ENCODE assay signal across 25 cellular contexts in the genomic region with DNA sequence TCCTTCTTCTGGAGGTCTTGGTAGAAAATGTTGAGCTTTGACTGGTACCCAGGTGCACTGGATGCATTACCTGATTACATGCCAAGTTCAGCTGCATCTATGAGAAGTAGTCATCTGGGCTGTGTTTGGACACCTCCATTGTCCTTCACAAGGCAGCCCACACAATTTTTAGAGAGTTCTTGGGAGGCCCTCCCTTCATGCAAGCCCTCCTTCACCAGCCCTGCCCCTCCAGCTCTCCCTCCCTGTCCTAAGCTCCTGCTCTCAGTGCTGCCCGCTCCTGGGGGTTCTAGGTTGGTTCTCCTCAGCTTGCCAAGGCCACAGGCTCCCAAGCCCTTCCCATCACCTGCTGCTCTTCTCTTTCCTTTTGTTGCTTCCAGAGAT.
"Had no signal": no experiment of that assay in that cellular context is flagged by ENCODE, and none has a peak within 500 bp of the region (broad histone marks: within the 10 kb centered on the region; RNA-seq: fewer than 3 reads in every experiment).

No MANE protein-coding gene starts in this region.

- H3K27me3 Mint-ChIP-seq: activated CD8-positive, alpha-beta memory T cell treated with anti-CD3 and anti-CD28 coated beads, Interleukin-2, amount 10 ng/mL, durations not matched to agents 7 days and 5 days had no signal

- H3K36me3 ChIP-seq: breast epithelium, Peyer's patch had no signal

- H3K27ac ChIP-seq: breast epithelium, Peyer's patch, RWPE1, SJSA1 had no signal

- H3K4me3 Mint-ChIP-seq: activated B cell treated with CpG ODN at 0.5 μM for 24 hours; activated CD4-positive, alpha-beta T cell treated with anti-CD3 and anti-CD28 coated beads, Interleukin-2, amount 10 ng/mL, durations not matched to agents 24 days and 14 days; activated CD8-positive, alpha-beta memory T cell treated with anti-CD3 and anti-CD28 coated beads, Interleukin-2, amount 10 ng/mL, durations not matched to agents 7 days and 5 days; activated naive CD4-positive, alpha-beta T cell treated with anti-CD3 and anti-CD28 coated beads, Interleukin-2, amount 10 ng/mL, durations not matched to agents 7 days and 5 days; activated naive CD8-positive, alpha-beta T cell treated with anti-CD3 and anti-CD28 coated beads for 36 hours had no signal

- H3K4me3 ChIP-seq: breast epithelium, Peyer's patch, SJSA1 had no signal

- H3K36me3 Mint-ChIP-seq: activated CD8-positive, alpha-beta memory T cell treated with anti-CD3 and anti-CD28 coated beads, Interleukin-2, amount 10 ng/mL, durations not matched to agents 7 days and 5 days; activated naive CD4-positive, alpha-beta T cell treated with anti-CD3 and anti-CD28 coated beads, Interleukin-2, amount 10 ng/mL, durations not matched to agents 7 days and 5 days; activated naive CD8-positive, alpha-beta T cell treated with anti-CD3 and anti-CD28 coated beads for 36 hours had no signal

- H3K27ac Mint-ChIP-seq: activated B cell treated with CpG ODN at 0.5 μM for 24 hours; activated CD4-positive, alpha-beta T cell treated with anti-CD3 and anti-CD28 coated beads, Interleukin-2, amount 10 ng/mL, durations not matched to agents 24 days and 14 days; activated CD8-positive, alpha-beta memory T cell treated with anti-CD3 and anti-CD28 coated beads, Interleukin-2, amount 10 ng/mL, durations not matched to agents 7 days and 5 days; activated naive CD4-positive, alpha-beta T cell treated with anti-CD3 and anti-CD28 coated beads, Interleukin-2, amount 10 ng/mL, durations not matched to agents 7 days and 5 days; activated naive CD8-positive, alpha-beta T cell treated with anti-CD3 and anti-CD28 coated beads for 36 hours; activated T-helper 2 cell treated with anti-CD3 and anti-CD28 coated beads, Interferon-gamma antibody, Interleukin-2, Interleukin-4, amounts not matched to agents 10 μg/mL and 5 μg/mL and 100 μg/mL, durations not matched to agents 14 hours and 24 hours and 36 hours had no signal

- H3K27me3 ChIP-seq: breast epithelium, Peyer's patch, SJSA1 had no signal

- H3K4me1 ChIP-seq: breast epithelium, Peyer's patch, SJSA1 had no signal

- ATAC-seq: activated CD8-positive, alpha-beta memory T cell treated with anti-CD3 and anti-CD28 coated beads, Interleukin-2, amount 10 ng/mL, durations not matched to agents 7 days and 5 days; SK-N-SH treated with all-trans-retinoic acid at 6 μM for 48 hours had no signal

- DNase-seq: activated B cell treated with CpG ODN at 0.5 μM for 24 hours; activated CD4-positive, alpha-beta T cell treated with anti-CD3 and anti-CD28 coated beads for 1 hour; activated CD4-positive, alpha-beta T cell treated with anti-CD3 and anti-CD28 coated beads, Interleukin-2, amount 10 ng/mL, durations not matched to agents 24 days and 14 days; activated CD4-positive, alpha-beta T cell treated with anti-CD3 and anti-CD28 coated beads, Interleukin-2, amount 50 U/mL, for 48 hours; activated CD8-positive, alpha-beta memory T cell treated with anti-CD3 and anti-CD28 coated beads, Interleukin-2, amount 10 ng/mL, durations not matched to agents 7 days and 5 days; activated gamma-delta T cell treated with Interleukin-2 at 50 U/mL for 16 hours; activated naive CD4-positive, alpha-beta T cell treated with anti-CD3 and anti-CD28 coated beads, Interleukin-2, amount 10 ng/mL, durations not matched to agents 7 days and 5 days; activated naive CD8-positive, alpha-beta T cell treated with anti-CD3 and anti-CD28 coated beads for 36 hours; activated T-cell treated with anti-CD3 and anti-CD28 coated beads, Interleukin-2, amount 50 U/mL, for 48 hours; anterior cingulate cortex; MM.1S; NCI-H1105; NCI-H1436; NCI-H187; NCI-H2081; NCI-H446; NCI-H524; SHP77; SW 1271 had no signal

- H3K9me3 Mint-ChIP-seq: activated B cell treated with CpG ODN at 0.5 μM for 24 hours; activated CD4-positive, alpha-beta T cell treated with anti-CD3 and anti-CD28 coated beads, Interleukin-2, amount 10 ng/mL, durations not matched to agents 24 days and 14 days; activated naive CD4-positive, alpha-beta T cell treated with anti-CD3 and anti-CD28 coated beads, Interleukin-2, amount 10 ng/mL, durations not matched to agents 7 days and 5 days; activated naive CD8-positive, alpha-beta T cell treated with anti-CD3 and anti-CD28 coated beads for 36 hours; activated T-helper 2 cell treated with anti-CD3 and anti-CD28 coated beads, Interferon-gamma antibody, Interleukin-2, Interleukin-4, amounts not matched to agents 10 μg/mL and 5 μg/mL and 100 μg/mL, durations not matched to agents 14 hours and 24 hours and 36 hours had no signal

- H3K4me1 Mint-ChIP-seq: activated B cell treated with CpG ODN at 0.5 μM for 24 hours had no signal

- H3K9me3 ChIP-seq: breast epithelium, Peyer's patch, SJSA1 had no signal
